In the genomic region with DNA sequence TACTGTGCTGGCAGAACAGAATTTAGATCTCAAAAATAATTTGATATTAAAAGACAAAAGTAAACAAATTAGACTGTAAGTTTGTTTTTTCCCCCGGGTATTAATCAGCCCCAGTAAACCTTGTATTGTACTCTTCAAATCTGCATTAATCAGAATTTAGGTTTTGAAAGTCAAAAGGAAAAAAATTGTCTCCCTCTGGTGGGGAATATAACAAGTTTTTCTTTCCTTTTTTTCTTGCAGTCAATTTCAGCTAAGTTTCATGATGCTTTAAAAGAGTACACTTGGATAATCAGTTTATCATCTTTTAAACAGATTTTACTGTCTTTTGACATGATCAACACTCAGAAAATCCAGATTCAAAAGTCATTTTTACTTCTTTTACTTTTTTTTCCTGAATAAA, we compare ENCODE assay signal across 16 cellular contexts.
DNase-seq lines count a peak whose midpoint lies in the region; ATAC-seq, FAIRE-seq and TF ChIP-seq lines count a peak whose summit lies in the region.
"Had no signal": no experiment of that assay in that cellular context is flagged by ENCODE, and none has a peak within 500 bp of the region (broad histone marks: within the 10 kb centered on the region; RNA-seq: fewer than 3 reads in every experiment).

No MANE protein-coding gene starts in this region.

- TF ChIP-seq CTCF in foreskin fibroblast (IDR thresholded peaks at IDR 0.05; ENCODE audit: low read depth, low read length): peak; percentile 5

- FAIRE-seq in RCC 7860 (lab: Jason Lieb, UNC): peak; percentile 12

- intact Hi-C loops in posterior vena cava (cut with DNase I): no loop called here

- no peak for ATAC-seq in HG02973 (IDR thresholded peaks at IDR 0.05; ENCODE audit: unreplicated experiment)
- ATAC-seq: activated T-cell treated with anti-CD3 and anti-CD28 coated beads, Interleukin-2, amount 50 U/mL, for 72 hours had no signal

- DNase-seq in SKM-1 treated with dmso at 0.1 percent for 144 hours (lab: John Stamatoyannopoulos, UW; ENCODE audit: unreplicated experiment) (peak; percentile 23), SKM-1 (lab: John Stamatoyannopoulos, UW; ENCODE audit: unreplicated experiment) (no peak), RCC 7860 (ENCODE audit: low spot score) (no peak), foreskin fibroblast (peak in 1 of 2 donors; percentile 4), superior temporal gyrus (ENCODE audit: extremely low spot score) (peak; percentile 82), posterior vena cava (ENCODE audit: low spot score) (no peak)
- DNase-seq in activated naive CD4-positive, alpha-beta T cell treated with anti-CD3 and anti-CD28 coated beads, Interleukin-2, amount 50 U/mL, for 16 hours: no peak
- DNase-seq: activated T-cell treated with anti-CD3 and anti-CD28 coated beads, Interleukin-2, amount 50 U/mL, for 72 hours; CD8-positive, alpha-beta memory T cell; effector CD4-positive, alpha-beta T cell; MG63; stimulated activated CD4-positive, alpha-beta T cell treated with anti-CD3 and anti-CD28 coated beads, Interleukin-4, amount 100 ng/mL, for 1 hour; T-helper 1 cell; upper lobe of left lung had no signal

- H3K4me3 ChIP-seq in foreskin fibroblast (ENCODE audit: low read depth in 1 of 2, low read length in 2 of 2): no peak overlapping the region
- H3K4me3 ChIP-seq: lung, MG63, upper lobe of left lung had no signal

Comparison
In these comparisons a context has a peak if more than half of its experiments do, and no peak if none do; other contexts are left out.
1. DNase-seq: peak in SKM-1 treated with dmso at 0.1 percent for 144 hours (single experiment) and superior temporal gyrus (single experiment); none in SKM-1 (single experiment), RCC 7860 (single experiment), activated naive CD4-positive, alpha-beta T cell treated with anti-CD3 and anti-CD28 coated beads, Interleukin-2, amount 50 U/mL, for 16 hours (single experiment) and posterior vena cava (single experiment).